8 cellular contexts compared by ENCODE assay signal in genomic region chr3:130894873-130895330, GRCh38. TPM values are rescaled to one million over a fixed set of nuclear protein-coding genes. Genes with fewer than 3 reads are reported as not detected.
DNase-seq lines count a peak whose midpoint lies in the region; ATAC-seq and TF ChIP-seq lines count a peak whose summit lies in the region.

No MANE protein-coding gene starts in this region.

- peaks cover 0 to 16% of the 10 kb centered on the region in 2 donors for H3K4me1 ChIP-seq in right atrium auricular region
- H3K4me1 ChIP-seq in urinary bladder (ENCODE audit: insufficient read depth) = peaks cover 3% of the 10 kb centered on the region

- peak overlapping the region; percentile 84 to 96 for H3K4me3 ChIP-seq in right atrium auricular region
- peak overlapping the region; percentile 98 for H3K4me3 ChIP-seq in lower leg skin (ENCODE audit: low read depth, poor library complexity, severe bottlenecking)
- peak overlapping the region; percentile 92 for H3K4me3 ChIP-seq in urinary bladder (ENCODE audit: low read depth, low read length)

- WGBS in lower leg skin, 2 donors = 1 to 2% methylated on average over 4 of the region's 4 CpGs
- WGBS in urinary bladder = 2% methylated on average over 4 of the region's 4 CpGs

- H3K9me3 ChIP-seq in right atrium auricular region = no peaks in the 10 kb centered on the region

- ATAC-seq in Right ventricle myocardium superior (ENCODE audit: poor library complexity) (no peak), GM19023 (IDR thresholded peaks at IDR 0.05; ENCODE audit: unreplicated experiment) (no peak)

- H3K27ac ChIP-seq in right atrium auricular region (peak overlapping the region; percentile 92 to 96), urinary bladder (ENCODE audit: low read depth) (no peak overlapping the region)

- no peaks in the 10 kb centered on the region for H3K27me3 ChIP-seq in right atrium auricular region

- intact Hi-C loops in Right ventricle myocardium superior (cut with DNase I) = loop anchor here (5.0 kb wide), 1 partner anchor 133 kb away; no protein-coding TSS in a partner anchor
- intact Hi-C loops in lower leg skin (cut with DNase I; ENCODE audit: low total_unique reads) = loop anchor here (5.0 kb wide), 1 partner anchor 133 kb away; no protein-coding TSS in a partner anchor

- no peak for TF ChIP-seq CTCF in right atrium auricular region (IDR thresholded peaks at IDR 0.05)
- no peak for TF ChIP-seq CTCF in lower leg skin (IDR thresholded peaks at IDR 0.05)

- H3K36me3 ChIP-seq in right atrium auricular region (no peaks in the 10 kb centered on the region), urinary bladder (ENCODE audit: insufficient read depth) (no peaks in the 10 kb centered on the region)

- no peak for TF ChIP-seq POLR2A in lower leg skin (IDR thresholded peaks at IDR 0.05)

- DNase-seq in right atrium auricular region (ENCODE audit: low spot score) (no peak), Right ventricle myocardium superior (no peak), amniotic epithelial cell (ENCODE audit: low read depth) (peak; percentile 29), lower leg skin (ENCODE audit: low spot score in 2 of 2) (no peak), HPDE6-E6E7 (ENCODE audit: extremely low spot score) (no peak), epidermal melanocyte (ENCODE audit: insufficient read length, low spot score) (no peak)

RNA-seq across cellular contexts. Expression of gene ATP2C1, which starts 1.0 kb away (rescaled TPM):
- total RNA-seq in right atrium auricular region (10 to 100 TPM; 49.8 to 51.8 TPM), Right ventricle myocardium superior (54.9 TPM), lower leg skin (10 to 100 TPM; 53.0 to 63.7 (median 60.2) TPM), urinary bladder (94.4 TPM)
- 41.8 TPM for polyA plus RNA-seq in urinary bladder
